8 cellular contexts compared by ENCODE assay signal in genomic region chr1:19816737-19817086, GRCh38. TPM values are rescaled to one million over a fixed set of nuclear protein-coding genes. Genes with fewer than 3 reads are reported as not detected.
"Had no signal": no experiment of that assay in that cellular context is flagged by ENCODE, and none has a peak within 500 bp of the region (broad histone marks: within the 10 kb centered on the region; RNA-seq: fewer than 3 reads in every experiment).

No MANE protein-coding gene starts in this region.

RNA-seq across cellular contexts. Expression of gene RNF186, which starts 1.6 kb away (rescaled TPM):
- total RNA-seq: activated CD4-positive, alpha-beta memory T cell treated with anti-CD3 and anti-CD28 coated beads, Interleukin-2, amount 10 ng/mL, durations not matched to agents 7 days and 5 days; activated CD4-positive, alpha-beta T cell treated with anti-CD3 and anti-CD28 coated beads for 36 hours; activated CD8-positive, alpha-beta memory T cell treated with anti-CD3 and anti-CD28 coated beads for 36 hours; activated naive CD4-positive, alpha-beta T cell treated with anti-CD3 and anti-CD28 coated beads for 36 hours; activated T-helper 17 cell treated with anti-CD3 and anti-CD28 coated beads, Interleukin-2, amount 50 U/mL, for 72 hours; LHCN-M2; M059J had no signal
- polyA plus RNA-seq: IgD-negative memory B cell had no signal
